In genomic region chr20:34863421-34863965, GRCh38 we compare ENCODE assay signal across 1 cellular context.
TF ChIP-seq lines count a peak whose summit lies in the region.

No MANE protein-coding gene starts in this region.

TF ChIP-seq in H1, 55 proteins besides CTCF, POLR2A, EP300 and RAD21:
- TF ChIP-seq MAX (IDR thresholded peaks at IDR 0.05) (0 out of 2 replicates have a peak, but pooled peaks have one; percentile 10), TAF1 (IDR thresholded peaks at IDR 0.05; ENCODE audit: low read depth, low read length) (0 out of 2 replicates have a peak, but pooled peaks have one; percentile 37), RBBP5 (IDR thresholded peaks at IDR 0.05; ENCODE audit: borderline replicate concordance, low read depth, low read length) (no peak)
